In the genomic region with DNA sequence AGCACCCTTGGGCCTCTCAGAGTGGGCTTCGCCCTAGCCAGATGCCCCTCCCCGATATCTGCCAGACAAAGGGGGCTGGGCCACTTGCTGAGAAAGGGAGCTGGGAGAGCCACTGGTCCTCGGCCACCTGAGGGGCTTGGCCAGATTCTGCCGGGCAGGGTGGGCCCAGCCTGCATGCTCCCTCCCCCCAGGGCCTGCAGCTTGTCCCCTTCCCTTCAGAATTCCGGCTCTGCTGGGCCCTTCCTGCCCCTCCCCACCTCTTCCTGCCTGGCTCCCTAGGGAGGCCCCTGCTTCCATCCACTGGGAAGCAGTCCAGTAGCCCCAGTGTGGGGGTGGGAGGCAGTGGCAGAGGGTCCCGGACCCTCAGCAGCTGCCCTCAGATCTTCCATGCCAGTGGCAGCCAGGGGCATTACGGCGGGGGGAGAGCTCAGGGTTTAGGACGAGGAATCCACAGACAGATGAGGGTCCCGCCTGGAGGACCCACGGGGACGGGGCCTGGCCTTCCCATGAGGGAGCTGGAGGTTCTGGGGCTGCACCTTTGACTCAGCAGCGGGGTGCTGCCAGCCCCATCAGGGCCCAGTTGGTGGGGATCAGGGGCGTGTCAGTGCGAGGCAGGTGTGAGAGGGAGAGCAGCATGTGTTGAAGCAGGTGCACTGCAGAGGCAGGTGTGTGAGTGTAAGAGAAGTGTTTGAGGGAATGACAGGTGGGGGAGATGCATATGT, we compare ENCODE assay signal across 6 cellular contexts. TPM values are rescaled to one million over a fixed set of nuclear protein-coding genes. Genes with fewer than 3 reads are reported as not detected.
DNase-seq lines count a peak whose midpoint lies in the region; ATAC-seq and TF ChIP-seq lines count a peak whose summit lies in the region.

No MANE protein-coding gene starts in this region.

- H3K9me3 Mint-ChIP-seq in activated naive CD8-positive, alpha-beta T cell (ENCODE audit: low read depth), result no peaks in the 10 kb centered on the region
- no peaks in the 10 kb centered on the region for H3K9me3 Mint-ChIP-seq in activated naive CD8-positive, alpha-beta T cell treated with anti-CD3 and anti-CD28 coated beads, Interleukin-2, amount 50 U/mL, for 24 hours
- peaks cover 2% of the 10 kb centered on the region for H3K9me3 Mint-ChIP-seq in endodermal cell

- peak overlapping the region; percentile 52 for H3K4me3 Mint-ChIP-seq in activated naive CD8-positive, alpha-beta T cell
- H3K4me3 Mint-ChIP-seq in activated naive CD8-positive, alpha-beta T cell treated with anti-CD3 and anti-CD28 coated beads, Interleukin-2, amount 50 U/mL, for 24 hours, result no peak overlapping the region
- no peak overlapping the region for H3K4me3 Mint-ChIP-seq in endodermal cell

- no peaks in the 10 kb centered on the region for H3K9me3 ChIP-seq in liver (ENCODE audit: control insufficient read depth in 4 of 4, low read length in 3 of 4)
- no peaks in the 10 kb centered on the region for H3K9me3 ChIP-seq in aorta (ENCODE audit: control insufficient read depth, low read length)
- no peaks in the 10 kb centered on the region for H3K9me3 ChIP-seq in endodermal cell (ENCODE audit: control insufficient read depth, low read length)

- no peak for ATAC-seq in activated naive CD8-positive, alpha-beta T cell treated with anti-CD3 and anti-CD28 coated beads, Interleukin-2, amount 50 U/mL, for 24 hours
- ATAC-seq in aorta (ENCODE audit: low FRiP score) (no peak), HG03039 (IDR thresholded peaks at IDR 0.05; ENCODE audit: unreplicated experiment) (no peak)

- TF ChIP-seq CTCF in liver (IDR thresholded peaks at IDR 0.05; ENCODE audit: low read depth, low read length, missing input control), result no peak
- TF ChIP-seq CTCF in endodermal cell (conservative IDR thresholded peaks at IDR 0.05), result no peak

- peak overlapping the region in 1 of 2 donors; percentile 17 for H3K9ac ChIP-seq in liver (ENCODE audit: low read depth in 1 of 2, low read length in 2 of 2)
- H3K9ac ChIP-seq in endodermal cell (ENCODE audit: extremely low read depth, low read length, poor library complexity, severe bottlenecking), result no peak overlapping the region

- peak overlapping the region; percentile 88 to 94 for H3K27ac ChIP-seq in liver (ENCODE audit: low read depth in 1 of 2, low read length in 2 of 2)
- peak overlapping the region in 1 of 2 donors; percentile 42 for H3K27ac ChIP-seq in aorta (ENCODE audit: low read depth in 1 of 2, low read length in 2 of 2)
- no peak overlapping the region for H3K27ac ChIP-seq in endodermal cell (ENCODE audit: low read depth, low read length)

- H3K4me1 Mint-ChIP-seq in activated naive CD8-positive, alpha-beta T cell (ENCODE audit: low read depth), result peaks cover 33% of the 10 kb centered on the region
- peaks cover 28% of the 10 kb centered on the region for H3K4me1 Mint-ChIP-seq in activated naive CD8-positive, alpha-beta T cell treated with anti-CD3 and anti-CD28 coated beads, Interleukin-2, amount 50 U/mL, for 24 hours
- H3K4me1 Mint-ChIP-seq in endodermal cell, result peaks cover 3% of the 10 kb centered on the region

- H3K4me1 ChIP-seq in liver (ENCODE audit: control insufficient read depth in 4 of 4, insufficient read depth in 4 of 4, low read length in 3 of 4), result peaks cover 34 to 66% (median 46%) of the 10 kb centered on the region in 4 donors
- no peaks in the 10 kb centered on the region for H3K4me1 ChIP-seq in aorta (ENCODE audit: control insufficient read depth in 1 of 2, insufficient read depth in 2 of 2, low read length in 2 of 2)
- H3K4me1 ChIP-seq in endodermal cell (ENCODE audit: control insufficient read depth, insufficient read depth, low read length), result peaks cover 2% of the 10 kb centered on the region

- intact Hi-C loops in aorta (cut with DNase I), result no loop called here

- TF ChIP-seq RAD21 in liver (IDR thresholded peaks at IDR 0.05), result no peak

- no peaks in the 10 kb centered on the region for H3K27me3 Mint-ChIP-seq in activated naive CD8-positive, alpha-beta T cell
- H3K27me3 Mint-ChIP-seq in activated naive CD8-positive, alpha-beta T cell treated with anti-CD3 and anti-CD28 coated beads, Interleukin-2, amount 50 U/mL, for 24 hours, result peaks cover 23% of the 10 kb centered on the region
- peaks cover 64% of the 10 kb centered on the region for H3K27me3 Mint-ChIP-seq in endodermal cell (ENCODE audit: insufficient read depth)

- DNase-seq in activated naive CD8-positive, alpha-beta T cell treated with anti-CD3 and anti-CD28 coated beads, Interleukin-2, amount 50 U/mL, for 24 hours, result no peak
- DNase-seq in aorta (no peak), endodermal cell (no peak)

- H3K27me3 ChIP-seq in liver (ENCODE audit: control insufficient read depth in 4 of 4, insufficient read depth in 4 of 4, low read length in 3 of 4) (no peaks in the 10 kb centered on the region), aorta (ENCODE audit: control insufficient read depth in 1 of 2, insufficient read depth in 2 of 2, low read length in 1 of 2) (no peaks in the 10 kb centered on the region), endodermal cell (ENCODE audit: control insufficient read depth, insufficient read depth, low read length, poor library complexity, severe bottlenecking) (peaks cover 71% of the 10 kb centered on the region)

- H3K4me3 ChIP-seq in liver (ENCODE audit: low read depth in 1 of 3, low read length in 3 of 3) (peak overlapping the region in 2 of 3 donors; percentile 10 to 36), aorta (ENCODE audit: low read length in 2 of 2) (peak overlapping the region; percentile 4 to 12), endodermal cell (ENCODE audit: low read length) (no peak overlapping the region)

- H3K36me3 Mint-ChIP-seq in activated naive CD8-positive, alpha-beta T cell, result no peaks in the 10 kb centered on the region
- peaks cover 2% of the 10 kb centered on the region for H3K36me3 Mint-ChIP-seq in activated naive CD8-positive, alpha-beta T cell treated with anti-CD3 and anti-CD28 coated beads, Interleukin-2, amount 50 U/mL, for 24 hours (ENCODE audit: low read depth)
- H3K36me3 Mint-ChIP-seq in endodermal cell (ENCODE audit: low read depth), result no peaks in the 10 kb centered on the region

- no peak overlapping the region for H3K27ac Mint-ChIP-seq in activated naive CD8-positive, alpha-beta T cell
- no peak overlapping the region for H3K27ac Mint-ChIP-seq in activated naive CD8-positive, alpha-beta T cell treated with anti-CD3 and anti-CD28 coated beads, Interleukin-2, amount 50 U/mL, for 24 hours
- H3K27ac Mint-ChIP-seq in endodermal cell, result no peak overlapping the region

- H3K36me3 ChIP-seq in liver (ENCODE audit: control insufficient read depth in 4 of 4, insufficient read depth in 3 of 4, low read depth in 1 of 4, low read length in 3 of 4) (no peaks in the 10 kb centered on the region), aorta (ENCODE audit: control insufficient read depth in 1 of 2, insufficient read depth in 2 of 2, low read length in 1 of 2) (no peaks in the 10 kb centered on the region), endodermal cell (ENCODE audit: control insufficient read depth, insufficient read depth, low read length) (no peaks in the 10 kb centered on the region)

- 66% methylated on average over 15 of the region's 15 CpGs for WGBS in liver
- WGBS in aorta, 2 donors, result 36 to 38% methylated on average over 15 of the region's 15 CpGs
- 72 to 75% methylated on average over 10 to 15 of the region's 15 CpGs for WGBS in endodermal cell (ENCODE audit: insufficient coverage in 1 of 2, insufficient read length in 1 of 2), 2 experiments

RNA-seq across cellular contexts. Expression of a gene that starts 2.5 kb away (rescaled TPM):
- 10 to 100 TPM in 1 of 2 donors, 1 to 10 TPM in 1; 4.3 to 10.9 TPM for total RNA-seq in liver
- 10 to 100 TPM; 30.6 to 40.0 TPM for polyA plus RNA-seq in liver
- total RNA-seq in aorta, result 100 to 1,000 TPM; 267 to 352 TPM
- 100 to 1,000 TPM; 432 to 698 TPM for polyA plus RNA-seq in aorta
- 1 to 10 TPM; 3.9 to 5.3 TPM for total RNA-seq in endodermal cell
- 96.3 TPM for polyA plus RNA-seq in endodermal cell (2013, experiment 1 of 2)
- 93.1 TPM for polyA plus RNA-seq in endodermal cell (2013, experiment 2 of 2)

RNA-seq across cellular contexts. Expression of a gene that starts 9.6 kb away (rescaled TPM):
- total RNA-seq in liver (1 to 10 TPM; 1.4 to 1.8 TPM), aorta (100 to 1,000 TPM; 229 to 236 TPM), endodermal cell (10 to 100 TPM in 1 of 2 donors, 1 to 10 TPM in 1; 7.0 to 47.1 TPM)
- polyA plus RNA-seq in liver (10 to 100 TPM in 1 of 2 donors, 1 to 10 TPM in 1; 6.0 to 11.4 TPM), aorta (1,000 to 10,000 TPM in 1 of 2 donors, 100 to 1,000 TPM in 1; 740 to 1,123 TPM)
- polyA plus RNA-seq in endodermal cell (2013, experiment 1 of 2), result 29.7 TPM
- 32.3 TPM for polyA plus RNA-seq in endodermal cell (2013, experiment 2 of 2)

RNA-seq across cellular contexts. Expression of a gene that starts 13.9 kb away (rescaled TPM):
- total RNA-seq in liver (1 to 10 TPM; 2.2 to 7.5 TPM), aorta (10 to 100 TPM in 1 of 2 donors, 1 to 10 TPM in 1; 8.6 to 30.5 TPM), endodermal cell (10 to 100 TPM in 1 of 2 donors, 1 to 10 TPM in 1; 9.1 to 23.8 TPM)
- polyA plus RNA-seq in liver (1 to 10 TPM in 1 of 2 donors, under 1 TPM in 1; 0.97 to 4.2 TPM), aorta (10 to 100 TPM in 1 of 2 donors, 1 to 10 TPM in 1; 9.6 to 33.8 TPM)
- polyA plus RNA-seq in endodermal cell (2013, experiment 1 of 2), result 21.3 TPM
- polyA plus RNA-seq in endodermal cell (2013, experiment 2 of 2), result 19.0 TPM

RNA-seq across cellular contexts. Expression of a gene that starts 49.3 kb away (rescaled TPM):
- total RNA-seq in liver (under 1 TPM; 0.33 to 0.37 TPM), aorta (1 to 10 TPM; 1.9 to 7.5 TPM), endodermal cell (1 to 10 TPM in 1 of 2 donors, under 1 TPM in 1; 0.29 to 1.5 TPM)
- polyA plus RNA-seq in liver (1 to 10 TPM in 1 of 2 donors, not detected in 1; 1.5 TPM), aorta (1 to 10 TPM in 1 of 2 donors, under 1 TPM in 1; 0.75 to 4.2 TPM)
- polyA plus RNA-seq in endodermal cell (2013, experiment 1 of 2), result 5.8 TPM
- polyA plus RNA-seq in endodermal cell (2013, experiment 2 of 2), result 6.1 TPM

RNA-seq across cellular contexts. Expression of a gene that starts 57.5 kb away (rescaled TPM):
- total RNA-seq in liver (10 to 100 TPM; 27.9 to 28.1 TPM), aorta (100 to 1,000 TPM in 1 of 2 donors, 10 to 100 TPM in 1; 71.5 to 111 TPM), endodermal cell (100 to 1,000 TPM; 245 to 246 TPM)
- polyA plus RNA-seq in liver (10 to 100 TPM in 1 of 2 donors, 1 to 10 TPM in 1; 3.7 to 14.0 TPM), aorta (10 to 100 TPM; 16.9 to 85.4 TPM)
- 182 TPM for polyA plus RNA-seq in endodermal cell (2013, experiment 1 of 2)
- polyA plus RNA-seq in endodermal cell (2013, experiment 2 of 2), result 153 TPM

Comparison
In these comparisons a context has a peak if more than half of its experiments do, and no peak if none do; other contexts are left out.
1. RNA of a gene that starts 2.5 kb away (total RNA-seq): 267 to 352 TPM in aorta; 4.3 to 10.9 TPM in liver and 3.9 to 5.3 TPM in endodermal cell; every median in the first group is over 10 times any median in the second.
2. RNA of a gene that starts 9.6 kb away (total RNA-seq): 229 to 236 TPM in aorta; 7.0 to 47.1 TPM in endodermal cell and 1.4 to 1.8 TPM in liver; every median in the first group is over 4 times any median in the second.